8 cellular contexts compared by ENCODE assay signal in the genomic region with DNA sequence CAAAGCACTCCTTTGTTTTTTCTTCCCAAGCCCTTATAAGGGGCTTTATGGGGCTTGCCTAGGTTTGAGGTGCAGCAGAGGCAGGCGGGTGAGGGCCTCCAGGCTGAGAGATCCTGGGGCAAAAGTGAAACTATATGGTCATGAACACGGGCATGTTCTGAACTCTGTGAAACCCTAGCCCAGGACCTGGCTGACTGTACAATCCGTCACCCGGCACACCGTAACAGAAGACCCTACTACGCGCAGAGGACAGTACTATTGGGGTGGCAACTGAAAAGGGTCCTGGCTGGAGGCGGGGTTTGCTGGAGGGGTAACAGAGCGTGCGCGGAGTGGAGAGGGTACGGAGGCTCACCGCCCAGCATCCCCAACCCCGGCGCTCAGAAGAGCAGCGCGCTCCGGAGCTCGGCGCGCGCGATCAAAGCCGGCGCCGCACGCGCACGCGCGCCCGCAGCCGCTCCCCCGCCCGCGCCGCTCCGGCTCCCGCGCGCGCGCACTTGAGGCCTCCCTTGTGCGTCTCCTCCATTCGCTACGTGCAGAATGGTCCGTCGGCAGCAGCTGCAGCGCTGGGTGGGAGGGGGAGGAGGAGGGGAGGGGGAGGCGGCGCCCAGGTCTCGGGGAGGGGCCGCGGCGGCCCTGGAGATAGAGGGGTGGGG. TPM values are rescaled to one million over a fixed set of nuclear protein-coding genes. Genes with fewer than 3 reads are reported as not detected.
DNase-seq lines count a peak whose midpoint lies in the region; ATAC-seq and TF ChIP-seq lines count a peak whose summit lies in the region.

No MANE protein-coding gene starts in this region.

- no peak overlapping the region for H3K27ac ChIP-seq in CD4-positive, alpha-beta memory T cell (ENCODE audit: low read depth, low read length)
- H3K27ac ChIP-seq in thoracic aorta = peak overlapping the region; percentile 16 to 34

- H3K36me3 Mint-ChIP-seq in CD4-positive, alpha-beta memory T cell = peaks cover 0 to 2% of the 10 kb centered on the region in 2 donors

- peak overlapping the region; percentile 49 to 73 for H3K4me3 ChIP-seq in CD4-positive, alpha-beta memory T cell (ENCODE audit: low read length in 2 of 2)
- H3K4me3 ChIP-seq in fibroblast of the aortic adventitia (ENCODE audit: low read depth, low read length) (peak overlapping the region; percentile 58), thoracic aorta (peak overlapping the region; percentile 77)

- POLR2A ChIA-PET in CD4-positive, alpha-beta memory T cell (lab: Charles Lee; ENCODE audit: partially characterized antibody) = interaction anchor here (0.7 to 2.5 kb wide), 4 partner anchors 8 to 385 kb away, joined by 3 to 16 read pairs (median 3); a partner anchor contains a TSS

- peaks cover 20% of the 10 kb centered on the region for H3K4me1 ChIP-seq in CD4-positive, alpha-beta memory T cell (ENCODE audit: insufficient read depth, low read length)
- H3K4me1 ChIP-seq in thoracic aorta (ENCODE audit: control insufficient read depth in 1 of 2, low read depth in 2 of 2) = peaks cover 5 to 39% of the 10 kb centered on the region in 2 donors

- H3K27me3 Mint-ChIP-seq in CD4-positive, alpha-beta memory T cell = peaks cover 9 to 10% of the 10 kb centered on the region in 2 donors

- H3K27ac Mint-ChIP-seq in CD4-positive, alpha-beta memory T cell = peak overlapping the region; percentile 70 to 95 (median 93)

- ATAC-seq in GM21528 (IDR thresholded peaks at IDR 0.05; ENCODE audit: low FRiP score, unreplicated experiment) (peak; percentile 43), omental fat pad (ENCODE audit: low FRiP score) (peak; percentile 35), thoracic aorta (ENCODE audit: insufficient number of reproducible peaks, low FRiP score, low read depth) (peak; percentile 27)

- peak overlapping the region; percentile 90 to 98 (median 96) for H3K4me3 Mint-ChIP-seq in CD4-positive, alpha-beta memory T cell

- H3K36me3 ChIP-seq in CD4-positive, alpha-beta memory T cell (ENCODE audit: insufficient read depth, low read length) = no peaks in the 10 kb centered on the region
- H3K36me3 ChIP-seq in thoracic aorta = no peaks in the 10 kb centered on the region

- H3K9me3 Mint-ChIP-seq in CD4-positive, alpha-beta memory T cell = no peaks in the 10 kb centered on the region

- H3K9me3 ChIP-seq in CD4-positive, alpha-beta memory T cell (ENCODE audit: control insufficient read depth in 1 of 2, low read length in 2 of 2) = no peaks in the 10 kb centered on the region
- H3K9me3 ChIP-seq in thoracic aorta = no peaks in the 10 kb centered on the region

- peaks cover 14 to 21% (median 18%) of the 10 kb centered on the region in 4 donors for H3K4me1 Mint-ChIP-seq in CD4-positive, alpha-beta memory T cell

- TF ChIP-seq CTCF in fibroblast of the aortic adventitia (IDR thresholded peaks at IDR 0.05; ENCODE audit: insufficient read depth, low read length) = no peak
- TF ChIP-seq CTCF in omental fat pad (IDR thresholded peaks at IDR 0.05) = no peak
- no peak for TF ChIP-seq CTCF in thoracic aorta (IDR thresholded peaks at IDR 0.05)

- in situ Hi-C loops in KBM-7 (cut with MboI; ENCODE audit: low pct_unique_long_range_greater_than_20kb, low sequenced_read_pairs) = no loop called here

- H3K27me3 ChIP-seq in CD4-positive, alpha-beta memory T cell (ENCODE audit: insufficient read depth, low read length) = no peaks in the 10 kb centered on the region
- no peaks in the 10 kb centered on the region for H3K27me3 ChIP-seq in thoracic aorta (replicated peaks; ENCODE audit: insufficient read depth)

- DNase-seq in CD4-positive, alpha-beta memory T cell = peak; percentile 75 to 80 (median 76)
- DNase-seq in KBM-7 (peak; percentile 69), fibroblast of the aortic adventitia (ENCODE audit: low read depth) (peak; percentile 73), omental fat pad (ENCODE audit: low spot score) (no peak), thoracic aorta (ENCODE audit: low spot score) (peak; percentile 55), NCI-H2107 (lab: John Stamatoyannopoulos, UW) (no peak)
- DNase-seq in activated T-cell treated with anti-CD3 and anti-CD28 coated beads, Interleukin-2, amount 50 U/mL, for 1 hour = peak; percentile 72

- CTCF ChIA-PET in CD4-positive, alpha-beta memory T cell (lab: Charles Lee; ENCODE audit: partially characterized antibody) = interaction anchor here (1.5 to 3.7 kb wide), 7 partner anchors 9 to 405 kb away, joined by 3 to 64 read pairs (median 9); a partner anchor contains a TSS

- intact Hi-C loops in CD4-positive, alpha-beta memory T cell (cut with micrococcal nuclease) = no loop called here

RNA-seq across cellular contexts. Expression of a gene that starts 54.2 kb away (rescaled TPM):
- total RNA-seq in CD4-positive, alpha-beta memory T cell = 10 to 100 TPM; 21.7 to 23.9 TPM
- 100 to 1,000 TPM; 103 to 123 TPM for polyA plus RNA-seq in CD4-positive, alpha-beta memory T cell
- total RNA-seq in fibroblast of the aortic adventitia (ENCODE audit: low replicate concordance) (9.2 and 34.5 TPM in 2 replicates), omental fat pad (10 to 100 TPM; 29.2 to 36.3 (median 35.5) TPM), thoracic aorta (10 to 100 TPM; 31.0 to 32.4 TPM)

RNA-seq across cellular contexts. Expression of a gene that starts 54.3 kb away (rescaled TPM):
- 10 to 100 TPM; 20.7 to 24.1 TPM for total RNA-seq in CD4-positive, alpha-beta memory T cell
- 1 to 10 TPM in 1 of 2 donors, under 1 TPM in 1; 0.91 to 2.3 TPM for polyA plus RNA-seq in CD4-positive, alpha-beta memory T cell
- 7.2 and 20.7 TPM in 2 replicates for total RNA-seq in fibroblast of the aortic adventitia (ENCODE audit: low replicate concordance)
- total RNA-seq in omental fat pad = 10 to 100 TPM; 17.0 to 23.4 (median 20.6) TPM
- 10 to 100 TPM; 21.9 to 43.4 TPM for total RNA-seq in thoracic aorta

Comparison
In these comparisons a context has a peak if more than half of its experiments do, and no peak if none do; other contexts are left out.
1. DNase-seq: peak in CD4-positive, alpha-beta memory T cell (5 of 5), KBM-7 (single experiment), activated T-cell treated with anti-CD3 and anti-CD28 coated beads, Interleukin-2, amount 50 U/mL, for 1 hour (single experiment), fibroblast of the aortic adventitia (single experiment) and thoracic aorta (single experiment); none in omental fat pad (single experiment) and NCI-H2107 (single experiment).
2. Peak in every context shown above with its lines, with median percentiles within 50 percentile points of each other: H3K4me3 ChIP-seq and ATAC-seq.